In the genomic region with DNA sequence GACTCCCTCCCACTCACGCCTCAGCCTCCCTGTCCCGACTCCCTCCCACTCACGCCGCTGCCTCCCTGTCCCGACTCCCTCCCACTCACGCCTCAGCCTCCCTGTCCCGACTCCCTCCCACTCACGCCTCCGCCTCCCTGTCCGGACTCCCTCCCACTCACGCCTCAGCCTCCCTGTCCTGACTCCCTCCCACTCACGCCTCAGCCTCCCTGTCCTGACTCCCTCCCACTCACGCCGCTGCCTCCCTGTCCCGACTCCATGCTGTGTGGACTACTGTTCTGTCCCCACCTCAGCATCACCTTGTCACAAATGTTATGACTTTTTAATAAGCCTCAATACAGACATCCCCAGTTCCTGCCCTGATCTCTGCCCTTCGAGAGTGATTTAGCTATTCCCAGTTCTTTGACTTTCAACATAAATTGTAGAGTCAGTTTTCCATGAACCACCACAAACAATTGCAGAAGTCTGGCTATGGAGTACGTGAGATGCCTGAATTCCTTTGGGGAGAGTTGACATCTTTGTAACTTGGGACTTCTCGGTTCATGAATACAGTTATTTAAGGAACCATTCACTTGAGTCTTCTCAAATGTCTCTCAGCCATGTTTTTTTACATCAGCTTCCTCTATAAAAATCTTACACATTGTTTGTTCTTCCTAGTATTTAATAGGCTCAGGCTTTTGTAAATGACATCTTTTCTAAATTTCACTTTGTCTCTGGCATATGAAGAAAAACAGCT, we compare ENCODE assay signal across 10 cellular contexts.
DNase-seq lines count a peak whose midpoint lies in the region; ATAC-seq, FAIRE-seq and TF ChIP-seq lines count a peak whose summit lies in the region.
"Had no signal": no experiment of that assay in that cellular context is flagged by ENCODE, and none has a peak within 500 bp of the region (broad histone marks: within the 10 kb centered on the region; RNA-seq: fewer than 3 reads in every experiment).

No MANE protein-coding gene starts in this region.

- peaks cover 0 to 56% (median 12%) of the 10 kb centered on the region in 3 donors for H3K27me3 ChIP-seq in stomach

- no peaks in the 10 kb centered on the region for H3K36me3 Mint-ChIP-seq in activated T-cell treated with anti-CD3 and anti-CD28 coated beads, Interleukin-2, amount 50 U/mL, for 4 hours (ENCODE audit: insufficient read depth)
- peaks cover 12% of the 10 kb centered on the region for H3K36me3 Mint-ChIP-seq in activated T-helper 2 cell treated with anti-CD3 and anti-CD28 coated beads, Interferon-gamma antibody, Interleukin-2, Interleukin-4, amounts not matched to agents 10 μg/mL and 5 μg/mL and 100 μg/mL, durations not matched to agents 14 hours and 24 hours and 36 hours (ENCODE audit: low read depth)

- no peak for TF ChIP-seq EP300 in stomach (IDR thresholded peaks at IDR 0.05)

- FAIRE-seq in kidney (lab: Jason Lieb, UNC): no peak
- no peak for FAIRE-seq in D721Med (lab: Jason Lieb, UNC)

- DNase-seq in activated T-cell treated with anti-CD3 and anti-CD28 coated beads, Interleukin-2, amount 50 U/mL, for 4 hours: no peak
- DNase-seq in activated T-cell treated with anti-CD3 and anti-CD28 coated beads, Interleukin-2, amount 50 U/mL, for 48 hours: no peak
- no peak for DNase-seq in activated T-helper 2 cell treated with anti-CD3 and anti-CD28 coated beads, Interferon-gamma antibody, Interleukin-2, Interleukin-4, amounts not matched to agents 10 μg/mL and 5 μg/mL and 100 μg/mL, durations not matched to agents 14 hours and 24 hours and 36 hours (ENCODE audit: low spot score)
- DNase-seq in kidney (peak; percentile 56), stomach (no peak), D721Med (ENCODE audit: insufficient read length, low spot score) (no peak)
- DNase-seq: NCI-H526 treated with DMSO at 0.1 percent for 48 hours had no signal

- H3K9me3 ChIP-seq in kidney (ENCODE audit: control insufficient read depth in 1 of 2, low read length in 2 of 2) (peaks cover 0 to 5% of the 10 kb centered on the region in 2 donors), stomach (peaks cover 0 to 11% (median 2%) of the 10 kb centered on the region in 4 donors)

- H3K27ac ChIP-seq in kidney (ENCODE audit: low read depth in 2 of 2, low read length in 2 of 2): no peak overlapping the region
- peak overlapping the region in 4 of 5 donors; percentile 9 to 57 (median 46) for H3K27ac ChIP-seq in stomach
- H3K27ac ChIP-seq: KMS-11 had no signal

- peaks cover 4% of the 10 kb centered on the region for H3K9me3 Mint-ChIP-seq in activated T-cell treated with anti-CD3 and anti-CD28 coated beads, Interleukin-2, amount 50 U/mL, for 4 hours
- H3K9me3 Mint-ChIP-seq in activated T-helper 2 cell treated with anti-CD3 and anti-CD28 coated beads, Interferon-gamma antibody, Interleukin-2, Interleukin-4, amounts not matched to agents 10 μg/mL and 5 μg/mL and 100 μg/mL, durations not matched to agents 14 hours and 24 hours and 36 hours: peaks cover 11% of the 10 kb centered on the region

- H3K4me3 ChIP-seq in kidney (ENCODE audit: low read length in 2 of 2): peak overlapping the region; percentile 18 to 44
- H3K4me3 ChIP-seq in stomach: peak overlapping the region; percentile 0 to 25 (median 14)

- H3K4me1 ChIP-seq in kidney (ENCODE audit: control insufficient read depth in 1 of 2, insufficient read depth in 1 of 2, low read depth in 1 of 2, low read length in 2 of 2): peaks cover 0 to 4% of the 10 kb centered on the region in 2 donors
- peaks cover 0 to 20% (median 11%) of the 10 kb centered on the region in 4 donors for H3K4me1 ChIP-seq in stomach

- peak overlapping the region; percentile 76 for H3K4me3 Mint-ChIP-seq in activated T-cell treated with anti-CD3 and anti-CD28 coated beads, Interleukin-2, amount 50 U/mL, for 4 hours
- peak overlapping the region; percentile 67 for H3K4me3 Mint-ChIP-seq in activated T-helper 2 cell treated with anti-CD3 and anti-CD28 coated beads, Interferon-gamma antibody, Interleukin-2, Interleukin-4, amounts not matched to agents 10 μg/mL and 5 μg/mL and 100 μg/mL, durations not matched to agents 14 hours and 24 hours and 36 hours (ENCODE audit: low read depth)

- 78 to 88% (median 81%) methylated on average over 7 to 18 of the region's 18 CpGs for WGBS in stomach, 5 donors

- H3K9ac ChIP-seq in kidney (ENCODE audit: low read length in 2 of 2): no peak overlapping the region
- H3K9ac ChIP-seq: KMS-11 had no signal

- intact Hi-C loops in activated T-helper 2 cell treated with anti-CD3 and anti-CD28 coated beads, Interferon-gamma antibody, Interleukin-2, Interleukin-4, amounts not matched to agents 10 μg/mL and 5 μg/mL and 100 μg/mL, durations not matched to agents 14 hours and 24 hours and 36 hours (cut with micrococcal nuclease): loop anchor here (10.0 kb wide), 1 partner anchor 153 kb away; the partner anchor contains the start of gene PDGFA
- intact Hi-C loops in kidney (cut with DNase I) (no loop called here), stomach (cut with DNase I; ENCODE audit: low total_unique reads) (no loop called here)

- H3K36me3 ChIP-seq in kidney (ENCODE audit: control insufficient read depth in 1 of 2, insufficient read depth in 2 of 2, low read length in 2 of 2): no peaks in the 10 kb centered on the region
- H3K36me3 ChIP-seq in stomach: no peaks in the 10 kb centered on the region

- TF ChIP-seq CTCF in kidney (IDR thresholded peaks at IDR 0.05; ENCODE audit: borderline replicate concordance, extremely low read depth, insufficient read depth) (no peak), stomach (IDR thresholded peaks at IDR 0.05) (no peak), D721Med (IDR thresholded peaks at IDR 0.05; ENCODE audit: insufficient read depth, missing control alignments) (no peak)

- H3K27me3 Mint-ChIP-seq in activated T-cell treated with anti-CD3 and anti-CD28 coated beads, Interleukin-2, amount 50 U/mL, for 4 hours (ENCODE audit: low read depth): no peaks in the 10 kb centered on the region
- peaks cover 4% of the 10 kb centered on the region for H3K27me3 Mint-ChIP-seq in activated T-helper 2 cell treated with anti-CD3 and anti-CD28 coated beads, Interferon-gamma antibody, Interleukin-2, Interleukin-4, amounts not matched to agents 10 μg/mL and 5 μg/mL and 100 μg/mL, durations not matched to agents 14 hours and 24 hours and 36 hours (ENCODE audit: low read depth)

- TF ChIP-seq POLR2A in stomach (IDR thresholded peaks at IDR 0.05): no peak

- peak overlapping the region; percentile 81 for H3K27ac Mint-ChIP-seq in activated T-helper 2 cell treated with anti-CD3 and anti-CD28 coated beads, Interferon-gamma antibody, Interleukin-2, Interleukin-4, amounts not matched to agents 10 μg/mL and 5 μg/mL and 100 μg/mL, durations not matched to agents 14 hours and 24 hours and 36 hours

- ATAC-seq in activated T-cell treated with anti-CD3 and anti-CD28 coated beads, Interleukin-2, amount 50 U/mL, for 4 hours: no peak
- ATAC-seq in esophagus mucosa (no peak), GM21515 (IDR thresholded peaks at IDR 0.05; ENCODE audit: unreplicated experiment) (no peak)

- peaks cover 59% of the 10 kb centered on the region for H3K4me1 Mint-ChIP-seq in activated T-cell treated with anti-CD3 and anti-CD28 coated beads, Interleukin-2, amount 50 U/mL, for 4 hours (ENCODE audit: low read depth)
- H3K4me1 Mint-ChIP-seq in activated T-helper 2 cell treated with anti-CD3 and anti-CD28 coated beads, Interferon-gamma antibody, Interleukin-2, Interleukin-4, amounts not matched to agents 10 μg/mL and 5 μg/mL and 100 μg/mL, durations not matched to agents 14 hours and 24 hours and 36 hours (ENCODE audit: low read depth): peaks cover 43% of the 10 kb centered on the region

Comparison
In these comparisons a context has a peak if more than half of its experiments do, and no peak if none do; other contexts are left out.
1. H3K27ac ChIP-seq: peak in stomach (4 of 5); none in kidney (0 of 2).